ENCODE assay signal across 21 cellular contexts in genomic region chr3:131048030-131048429, GRCh38.
"Had no signal": no experiment of that assay in that cellular context is flagged by ENCODE, and none has a peak within 500 bp of the region (broad histone marks: within the 10 kb centered on the region; RNA-seq: fewer than 3 reads in every experiment).

No MANE protein-coding gene starts in this region.

- H3K4me1 Mint-ChIP-seq: nephron had no signal

- H3K27ac Mint-ChIP-seq: activated CD4-positive, alpha-beta memory T cell treated with anti-CD3 and anti-CD28 coated beads, Interleukin-2, amount 10 ng/mL, durations not matched to agents 7 days and 5 days; activated CD4-positive, alpha-beta T cell treated with anti-CD3 and anti-CD28 coated beads, Interleukin-2, amount 10 ng/mL, durations not matched to agents 24 days and 14 days; activated naive CD4-positive, alpha-beta T cell treated with anti-CD3 and anti-CD28 coated beads, Interleukin-2, amount 50 U/mL, for 72 hours; memory B cell; type B pancreatic cell had no signal

- H3K27me3 Mint-ChIP-seq: type B pancreatic cell had no signal

- H3K4me3 ChIP-seq: gastroesophageal sphincter, testis had no signal

- H3K27ac ChIP-seq: epithelial cell of prostate, gastroesophageal sphincter, testis, VCaP had no signal

- H3K9me3 ChIP-seq: gastroesophageal sphincter, testis had no signal

- H3K4me1 ChIP-seq: gastroesophageal sphincter, testis had no signal

- ATAC-seq: activated CD4-positive, CD25-positive, alpha-beta regulatory T cell treated with anti-CD3 and anti-CD28 coated beads, Interleukin-2, amount 50 U/mL, for 24 hours; activated naive CD4-positive, alpha-beta T cell treated with anti-CD3 and anti-CD28 coated beads, Interleukin-2, amount 50 U/mL, for 72 hours; gastroesophageal sphincter; left cardiac atrium had no signal

- H3K4me3 Mint-ChIP-seq: activated CD4-positive, alpha-beta memory T cell treated with anti-CD3 and anti-CD28 coated beads, Interleukin-2, amount 10 ng/mL, durations not matched to agents 7 days and 5 days; activated CD4-positive, alpha-beta T cell treated with anti-CD3 and anti-CD28 coated beads, Interleukin-2, amount 10 ng/mL, durations not matched to agents 24 days and 14 days; brain; memory B cell; nephron; type B pancreatic cell had no signal

- H3K27me3 ChIP-seq: gastroesophageal sphincter, testis had no signal

- DNase-seq: activated CD4-positive, alpha-beta memory T cell treated with anti-CD3 and anti-CD28 coated beads, Interleukin-2, amount 10 ng/mL, durations not matched to agents 7 days and 5 days; activated CD4-positive, alpha-beta T cell treated with anti-CD3 and anti-CD28 coated beads, Interleukin-2, amount 10 ng/mL, durations not matched to agents 24 days and 14 days; activated gamma-delta T cell treated with Interleukin-2 at 50 U/mL for 16 hours; activated T-cell treated with anti-CD3 and anti-CD28 coated beads, Interleukin-2, amount 50 U/mL, for 1 hour; aorta; head of caudate nucleus; hypothalamus; left cardiac atrium; retina; stimulated activated CD4-positive, alpha-beta T cell treated with anti-CD3 and anti-CD28 coated beads, Interleukin-2, amount 100 ng/mL, for 48 hours; stimulated activated naive CD4-positive, alpha-beta T cell had no signal
